8 cellular contexts compared by ENCODE assay signal in genomic region chr5:1511651-1512540, GRCh38. TPM values are rescaled to one million over a fixed set of nuclear protein-coding genes. Genes with fewer than 3 reads are reported as not detected.
DNase-seq lines count a peak whose midpoint lies in the region; ATAC-seq and TF ChIP-seq lines count a peak whose summit lies in the region.

No MANE protein-coding gene starts in this region.

- no peak overlapping the region for H3K27ac Mint-ChIP-seq in activated CD8-positive, alpha-beta memory T cell treated with anti-CD3 and anti-CD28 coated beads, Interleukin-2, amount 10 ng/mL, durations not matched to agents 7 days and 5 days

- intact Hi-C loops in posterior cingulate gyrus (cut with DNase I): no loop called here

- no peak overlapping the region for H3K4me3 Mint-ChIP-seq in activated CD8-positive, alpha-beta memory T cell treated with anti-CD3 and anti-CD28 coated beads, Interleukin-2, amount 10 ng/mL, durations not matched to agents 7 days and 5 days

- peak; percentile 39 for DNase-seq in activated CD8-positive, alpha-beta memory T cell treated with anti-CD3 and anti-CD28 coated beads, Interleukin-2, amount 10 ng/mL, durations not matched to agents 7 days and 5 days
- DNase-seq in activated CD8-positive, alpha-beta memory T cell treated with anti-CD3 and anti-CD28 coated beads, Interleukin-2, amount 50 U/mL, for 4 hours: no peak
- DNase-seq in fibroblast of gingiva (ENCODE audit: low read depth): peak; percentile 57
- peak; percentile 18 to 92 (median 45) for DNase-seq in posterior cingulate gyrus
- DNase-seq in NCI-H1436 (lab: John Stamatoyannopoulos, UW): no peak

- H3K79me2 ChIP-seq in OCI-LY1 (ENCODE audit: insufficient read depth, low read length): no peaks in the 10 kb centered on the region

- H3K27me3 ChIP-seq in OCI-LY1 (ENCODE audit: insufficient read depth, low read length): no peaks in the 10 kb centered on the region

- H2AFZ ChIP-seq in OCI-LY1 (ENCODE audit: low read length): no peak overlapping the region

- CTCF ChIA-PET in activated CD8-positive, alpha-beta memory T cell treated with anti-CD3 and anti-CD28 coated beads, Interleukin-2, amount 10 ng/mL, durations not matched to agents 7 days and 5 days (lab: Charles Lee): interaction anchor here (1.5 to 1.8 kb wide), 2 partner anchors 11 to 133 kb away, joined by 3 to 4 read pairs; no protein-coding TSS in a partner anchor

- H3K9ac ChIP-seq in OCI-LY1 (ENCODE audit: low read length): no peak overlapping the region

- no peak overlapping the region for H3K4me2 ChIP-seq in OCI-LY1 (ENCODE audit: low read length)

- H3K4me3 ChIP-seq in OCI-LY1 (ENCODE audit: low read depth, low read length, poor library complexity, severe bottlenecking): no peak overlapping the region

- H3K36me3 Mint-ChIP-seq in activated CD8-positive, alpha-beta memory T cell treated with anti-CD3 and anti-CD28 coated beads, Interleukin-2, amount 10 ng/mL, durations not matched to agents 7 days and 5 days: peaks cover 2% of the 10 kb centered on the region

- no peak overlapping the region for H3K27ac ChIP-seq in OCI-LY1 (ENCODE audit: low read depth, low read length, poor library complexity, severe bottlenecking)

- H4K20me1 ChIP-seq in OCI-LY1 (ENCODE audit: insufficient read depth, low read length): no peaks in the 10 kb centered on the region

- ATAC-seq in activated CD8-positive, alpha-beta memory T cell treated with anti-CD3 and anti-CD28 coated beads, Interleukin-2, amount 10 ng/mL, durations not matched to agents 7 days and 5 days: no peak
- no peak for ATAC-seq in GM19467 (IDR thresholded peaks at IDR 0.05; ENCODE audit: unreplicated experiment)
- ATAC-seq in HG02840 (IDR thresholded peaks at IDR 0.05; ENCODE audit: low FRiP score, unreplicated experiment): no peak

- no peaks in the 10 kb centered on the region for H3F3A ChIP-seq in OCI-LY1 (ENCODE audit: insufficient read depth, low read length)

- no peaks in the 10 kb centered on the region for H3K27me3 Mint-ChIP-seq in activated CD8-positive, alpha-beta memory T cell treated with anti-CD3 and anti-CD28 coated beads, Interleukin-2, amount 10 ng/mL, durations not matched to agents 7 days and 5 days

- H3K9me3 ChIP-seq in OCI-LY1 (ENCODE audit: low read length): no peaks in the 10 kb centered on the region

- H3K9me3 Mint-ChIP-seq in activated CD8-positive, alpha-beta memory T cell treated with anti-CD3 and anti-CD28 coated beads, Interleukin-2, amount 10 ng/mL, durations not matched to agents 7 days and 5 days (ENCODE audit: low read depth): no peaks in the 10 kb centered on the region

- H3K36me3 ChIP-seq in OCI-LY1 (ENCODE audit: insufficient read depth, low read length): peaks cover 16% of the 10 kb centered on the region

- peak; percentile 30; the same call in 1 of the 2 replicates for TF ChIP-seq CTCF in OCI-LY1 (IDR thresholded peaks at IDR 0.05; ENCODE audit: low read length)

- H3K4me1 ChIP-seq in OCI-LY1 (ENCODE audit: insufficient read depth, low read length, severe bottlenecking): peaks cover 10% of the 10 kb centered on the region

- H3K9me2 ChIP-seq in OCI-LY1 (ENCODE audit: low read depth, low read length): no peaks in the 10 kb centered on the region

- peaks cover 15% of the 10 kb centered on the region for H3K4me1 Mint-ChIP-seq in activated CD8-positive, alpha-beta memory T cell treated with anti-CD3 and anti-CD28 coated beads, Interleukin-2, amount 10 ng/mL, durations not matched to agents 7 days and 5 days

RNA-seq across cellular contexts. Expression of gene LPCAT1, which starts 11.9 kb away (rescaled TPM):
- total RNA-seq in activated CD8-positive, alpha-beta memory T cell treated with anti-CD3 and anti-CD28 coated beads, Interleukin-2, amount 10 ng/mL, durations not matched to agents 7 days and 5 days: 10 to 100 TPM; 83.8 to 85.3 TPM

Comparison
In these comparisons a context has a peak if more than half of its experiments do, and no peak if none do; other contexts are left out.
1. DNase-seq: peak in activated CD8-positive, alpha-beta memory T cell treated with anti-CD3 and anti-CD28 coated beads, Interleukin-2, amount 10 ng/mL, durations not matched to agents 7 days and 5 days (single experiment), fibroblast of gingiva (single experiment) and posterior cingulate gyrus (10 of 10); none in activated CD8-positive, alpha-beta memory T cell treated with anti-CD3 and anti-CD28 coated beads, Interleukin-2, amount 50 U/mL, for 4 hours (single experiment) and NCI-H1436 (single experiment).